8 cellular contexts compared by ENCODE assay signal in the genomic region with DNA sequence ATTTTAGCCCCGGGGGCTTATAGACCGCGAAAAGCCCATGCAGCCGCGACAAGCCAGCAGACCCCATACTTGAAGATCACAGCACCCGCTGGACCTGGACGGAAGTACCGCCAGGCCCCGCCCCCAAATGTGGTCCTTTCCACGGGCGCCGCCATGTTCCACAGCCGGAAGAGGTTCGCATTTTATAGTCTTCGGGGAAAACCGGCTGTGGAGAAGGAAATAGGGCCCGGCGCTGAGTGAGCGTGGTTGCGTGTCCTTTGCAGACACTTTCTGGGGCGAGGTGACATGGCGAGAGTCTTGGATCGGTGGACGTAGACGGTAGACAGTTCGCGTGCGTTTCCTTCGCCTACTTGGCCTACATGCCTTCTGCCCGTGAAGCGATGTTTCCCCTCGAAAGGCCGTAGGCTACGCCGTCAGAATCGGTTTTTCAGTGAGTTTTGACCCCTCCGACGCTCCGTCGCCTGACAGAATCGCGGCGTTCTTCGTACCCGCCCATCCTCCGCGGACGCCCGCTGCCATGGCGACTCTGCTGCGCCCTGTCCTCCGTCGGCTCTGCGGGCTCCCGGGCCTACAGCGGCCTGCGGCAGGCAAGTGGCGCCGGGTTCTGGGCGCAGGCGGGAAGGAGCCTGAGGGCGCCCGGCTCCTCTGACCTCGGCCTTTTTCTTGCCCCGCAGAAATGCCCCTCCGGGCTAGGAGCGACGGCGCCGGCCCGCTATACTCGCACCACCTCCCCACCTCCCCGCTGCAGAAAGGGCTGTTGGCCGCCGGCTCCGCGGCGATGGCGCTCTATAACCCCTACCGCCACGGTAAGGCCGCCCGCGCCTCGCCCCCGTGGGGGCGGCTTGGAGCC. TPM values are rescaled to one million over a fixed set of nuclear protein-coding genes. Genes with fewer than 3 reads are reported as not detected.
DNase-seq lines count a peak whose midpoint lies in the region; ATAC-seq, FAIRE-seq and TF ChIP-seq lines count a peak whose summit lies in the region.

A gene (plus strand): TSS at position 498 of the 850 bp plus-strand sequence. CDS start 20 bp downstream, at position 518.
A gene with protein sequence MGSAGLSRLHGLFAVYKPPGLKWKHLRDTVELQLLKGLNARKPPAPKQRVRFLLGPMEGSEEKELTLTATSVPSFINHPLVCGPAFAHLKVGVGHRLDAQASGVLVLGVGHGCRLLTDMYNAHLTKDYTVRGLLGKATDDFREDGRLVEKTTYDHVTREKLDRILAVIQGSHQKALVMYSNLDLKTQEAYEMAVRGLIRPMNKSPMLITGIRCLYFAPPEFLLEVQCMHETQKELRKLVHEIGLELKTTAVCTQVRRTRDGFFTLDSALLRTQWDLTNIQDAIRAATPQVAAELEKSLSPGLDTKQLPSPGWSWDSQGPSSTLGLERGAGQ (minus strand): TSS at position 106 of the 850 bp plus-strand sequence. CDS start 39 bp downstream, at position 67.

- intact Hi-C loops in vagina (cut with DNase I): no loop called here

- no peak for TF ChIP-seq POLR2A in vagina (IDR thresholded peaks at IDR 0.05)

- H3K4me1 Mint-ChIP-seq in astrocyte (ENCODE audit: low read depth, unreplicated experiment): peaks cover 6% of the 10 kb centered on the region

- H3K27me3 ChIP-seq in astrocyte (ENCODE audit: insufficient read depth, low read length) (no peaks in the 10 kb centered on the region), rectal smooth muscle tissue (ENCODE audit: control insufficient read depth, insufficient read depth, low read length) (no peaks in the 10 kb centered on the region), vagina (no peaks in the 10 kb centered on the region)

- H3K27me3 Mint-ChIP-seq in astrocyte (ENCODE audit: low read depth, unreplicated experiment): no peaks in the 10 kb centered on the region

- peak within 1 kb of the TSS; percentile 96 for H3K27ac Mint-ChIP-seq in astrocyte (ENCODE audit: unreplicated experiment)

- H3K4me1 ChIP-seq in astrocyte (ENCODE audit: insufficient read depth, low read length): peaks cover 15% of the 10 kb centered on the region
- H3K4me1 ChIP-seq in rectal smooth muscle tissue (ENCODE audit: control insufficient read depth, insufficient read depth, low read length): peaks cover 7% of the 10 kb centered on the region
- peaks cover 40% of the 10 kb centered on the region for H3K4me1 ChIP-seq in vagina

- H3K9me3 ChIP-seq in astrocyte (ENCODE audit: insufficient read depth, low read depth, low read length) (no peaks in the 10 kb centered on the region), vagina (no peaks in the 10 kb centered on the region)

- H3K36me3 Mint-ChIP-seq in astrocyte (ENCODE audit: low read depth, unreplicated experiment): peaks cover 4% of the 10 kb centered on the region

- FAIRE-seq in astrocyte (lab: Jason Lieb, UNC): no peak

- H2AFZ ChIP-seq in astrocyte (ENCODE audit: low read depth, low read length): peak within 1 kb of the TSS; percentile 100

- H3K27ac ChIP-seq in astrocyte (ENCODE audit: low read depth, low read length): peak within 1 kb of the TSS; percentile 94
- peak within 1 kb of the TSS; percentile 92 for H3K27ac ChIP-seq in rectal smooth muscle tissue (ENCODE audit: low read depth, low read length)
- H3K27ac ChIP-seq in vagina: peak within 1 kb of the TSS; percentile 90

- no peaks in the 10 kb centered on the region for H3K9me3 Mint-ChIP-seq in astrocyte (ENCODE audit: unreplicated experiment)

- TF ChIP-seq CTCF in astrocyte (IDR thresholded peaks at IDR 0.05; ENCODE audit: insufficient read depth, low read depth, low read length) (no peak), vagina (IDR thresholded peaks at IDR 0.05) (peak in 1 of 3 experiments; percentile 21)

- H3K36me3 ChIP-seq in astrocyte (ENCODE audit: insufficient read depth, low read length) (peaks cover 18% of the 10 kb centered on the region), rectal smooth muscle tissue (ENCODE audit: control insufficient read depth, insufficient read depth, low read length) (peaks cover 16% of the 10 kb centered on the region), vagina (peaks cover 0 to 22% of the 10 kb centered on the region in 2 donors)

- H3K4me3 Mint-ChIP-seq in astrocyte (ENCODE audit: unreplicated experiment): peak within 1 kb of the TSS; percentile 96

- peak; percentile 55 for ATAC-seq in GM18508 (IDR thresholded peaks at IDR 0.05; ENCODE audit: insufficient read depth, unreplicated experiment)
- peak; percentile 75 for ATAC-seq in HG02981 (IDR thresholded peaks at IDR 0.05; ENCODE audit: unreplicated experiment)

- H3K9ac ChIP-seq in astrocyte (ENCODE audit: low read length): peak within 1 kb of the TSS; percentile 95
- H3K9ac ChIP-seq in rectal smooth muscle tissue (ENCODE audit: low read length): peak within 1 kb of the TSS; percentile 90

- H4K20me1 ChIP-seq in astrocyte (ENCODE audit: insufficient read depth, low read length): peaks cover 3% of the 10 kb centered on the region

- DNase-seq in NCI-H2029 treated with DMSO at 0.1 percent for 48 hours (lab: John Stamatoyannopoulos, UW) (peak; percentile 92), T-helper 22 cell (ENCODE audit: low read depth) (peak; percentile 89), astrocyte (ENCODE audit: low read depth) (peak; percentile 92), hepatic stellate cell (ENCODE audit: low spot score) (peak; percentile 95), vagina (ENCODE audit: extremely low spot score in 2 of 2) (peak in 1 of 2 donors; percentile 96)

- peak within 1 kb of the TSS; percentile 97 for H3K4me2 ChIP-seq in astrocyte (ENCODE audit: low read length)

- H3K79me2 ChIP-seq in astrocyte (ENCODE audit: insufficient read depth, low read length): peaks cover 49% of the 10 kb centered on the region

- H3K4me3 ChIP-seq in astrocyte (ENCODE audit: insufficient read depth, low read depth, low read length) (peak within 1 kb of the TSS; percentile 96), rectal smooth muscle tissue (ENCODE audit: low read length) (peak within 1 kb of the TSS; percentile 98), vagina (peak within 1 kb of the TSS; percentile 78 to 80)

RNA-seq across cellular contexts. Expression of the first gene that starts in this region (rescaled TPM):
- total RNA-seq in astrocyte (31.4 and 31.5 TPM in 2 replicates), vagina (42.0 TPM)

RNA-seq across cellular contexts. Expression of the second gene that starts in this region (rescaled TPM):
- total RNA-seq in astrocyte (26.6 and 27.9 TPM in 2 replicates), vagina (11.3 TPM)
